9 cellular contexts compared by ENCODE assay signal in genomic region chr16:85570213-85570734, GRCh38. TPM values are rescaled to one million over a fixed set of nuclear protein-coding genes. Genes with fewer than 3 reads are reported as not detected.
DNase-seq lines count a peak whose midpoint lies in the region; ATAC-seq, FAIRE-seq and TF ChIP-seq lines count a peak whose summit lies in the region.
"Had no signal": no experiment of that assay in that cellular context is flagged by ENCODE, and none has a peak within 500 bp of the region (broad histone marks: within the 10 kb centered on the region; RNA-seq: fewer than 3 reads in every experiment).

No MANE protein-coding gene starts in this region.

- H3K9me3 Mint-ChIP-seq in HFFc6 = no peaks in the 10 kb centered on the region

- TF ChIP-seq POLR2A in HepG2 (IDR thresholded peaks at IDR 0.05; ENCODE audit: insufficient read depth in 1 of 2, low read depth in 2 of 2, low read length in 2 of 2) = no peak

- peak overlapping the region; percentile 86 for H3K27ac Mint-ChIP-seq in HFFc6

- ATAC-seq in GM18511 (IDR thresholded peaks at IDR 0.05; ENCODE audit: unreplicated experiment) (peak; percentile 42), PC-3 (peak; percentile 76), HepG2 (no peak)

- H3K27ac ChIP-seq in PC-3 (ENCODE audit: low read length) (peak overlapping the region; percentile 52), HepG2 (ENCODE audit: extremely low read length, insufficient read depth, low read length) (no peak overlapping the region), left ventricle myocardium inferior (replicated peaks) (no peak overlapping the region)
- H3K27ac ChIP-seq: SJSA1 had no signal

- TF ChIP-seq EP300 in HepG2 (IDR thresholded peaks at IDR 0.05; ENCODE audit: low read depth in 2 of 2, low read length in 2 of 2) (no peak), HepG2 (CRISPR knock-in tag; IDR thresholded peaks at IDR 0.05; ENCODE audit: borderline replicate concordance) (no peak)

- H3K79me2 ChIP-seq in PC-3 (ENCODE audit: low read length) (0 out of 2 replicates have a peak, but pooled peaks cover 4% of the 10 kb centered on the region), HepG2 (ENCODE audit: insufficient read depth, low read length) (peaks cover 79% of the 10 kb centered on the region)

- H3F3A ChIP-seq in PC-3 (ENCODE audit: low read length, unreplicated experiment) = no peaks in the 10 kb centered on the region

- intact Hi-C loops in PC-3 (cut with micrococcal nuclease) = no loop called here
- intact Hi-C loops in HepG2 (cut with micrococcal nuclease; ENCODE audit: unreplicated experiment) = no loop called here
- intact Hi-C loops in left ventricle myocardium inferior (cut with micrococcal nuclease) = no loop called here

- in situ Hi-C loops in HepG2 (cut with HindIII; ENCODE audit: extremely low pct_ligation_motif_present, low pct_unique_long_range_greater_than_20kb) = no loop called here

- peaks cover 23% of the 10 kb centered on the region for H3K4me1 ChIP-seq in PC-3 (ENCODE audit: insufficient read depth, low read length)
- peaks cover 41% of the 10 kb centered on the region for H3K4me1 ChIP-seq in HepG2 (ENCODE audit: insufficient read depth, low read length)
- peaks cover 16% of the 10 kb centered on the region for H3K4me1 ChIP-seq in BE2C
- H3K4me1 ChIP-seq in left ventricle myocardium inferior = peaks cover 32% of the 10 kb centered on the region

- TF ChIP-seq CTCF in HFFc6 (IDR thresholded peaks at IDR 0.05) (no peak), PC-3 (conservative IDR thresholded peaks at IDR 0.05; ENCODE audit: low read depth, low read length) (no peak), HepG2 (CRISPR knock-in tag; IDR thresholded peaks at IDR 0.05) (no peak), BE2C (IDR thresholded peaks at IDR 0.05; ENCODE audit: low read depth, low read length) (no peak), left ventricle myocardium inferior (IDR thresholded peaks at IDR 0.05; ENCODE audit: borderline replicate concordance) (no peak)

- peak overlapping the region; percentile 63 for H3K4me2 ChIP-seq in PC-3 (ENCODE audit: low read length)
- no peak overlapping the region for H3K4me2 ChIP-seq in HepG2 (ENCODE audit: low read depth, low read length)

- POLR2A ChIA-PET in PC-3 (lab: Charles Lee; ENCODE audit: unreplicated experiment) = no interaction called here
- POLR2A ChIA-PET in HepG2 (lab: Yijun Ruan, JAX) = no interaction called here

- no peaks in the 10 kb centered on the region for H4K20me1 ChIP-seq in PC-3 (ENCODE audit: low read length)
- peaks cover 71% of the 10 kb centered on the region for H4K20me1 ChIP-seq in HepG2 (ENCODE audit: insufficient read depth, low read length)

- TF ChIP-seq RAD21 in HepG2 (CRISPR knock-in tag; IDR thresholded peaks at IDR 0.05) = no peak

- H3K4me3 ChIP-seq in PC-3 (ENCODE audit: low read length) (no peak overlapping the region), HepG2 (replicated peaks in 1 of 3; ENCODE audit: insufficient read depth in 1 of 3, low read depth in 2 of 3, low read length in 3 of 3) (no peak overlapping the region), BE2C (ENCODE audit: low read depth, low read length) (no peak overlapping the region), left ventricle myocardium inferior (no peak overlapping the region)
- H3K4me3 ChIP-seq: SJSA1 had no signal

- H3K27me3 Mint-ChIP-seq in HFFc6 (ENCODE audit: insufficient read depth) = no peaks in the 10 kb centered on the region; the same call in 1 of the 2 replicates

- no peak overlapping the region for H2AFZ ChIP-seq in PC-3 (ENCODE audit: low read length)
- no peak overlapping the region for H2AFZ ChIP-seq in HepG2 (ENCODE audit: low read length)

- H3K9me3 ChIP-seq in PC-3 (ENCODE audit: low read length) = no peaks in the 10 kb centered on the region
- no peaks in the 10 kb centered on the region for H3K9me3 ChIP-seq in HepG2 (ENCODE audit: low read length)
- no peaks in the 10 kb centered on the region for H3K9me3 ChIP-seq in BE2C
- H3K9me3 ChIP-seq in left ventricle myocardium inferior (replicated peaks) = peaks cover 6% of the 10 kb centered on the region
- H3K9me3 ChIP-seq: SJSA1 had no signal

- 89% methylated on average over 13 of the region's 13 CpGs for WGBS in HepG2 (ENCODE audit: low lambda C conversion rate)

- no peak overlapping the region for H3K9ac ChIP-seq in PC-3 (ENCODE audit: low read length)
- no peak overlapping the region for H3K9ac ChIP-seq in HepG2 (ENCODE audit: insufficient read depth, low read depth, low read length)

- no peak for FAIRE-seq in HepG2 (lab: Jason Lieb, UNC)

- no TSS peak for BruUV-seq in PC-3 (replicated peaks; lab: Mats Ljungman, UMichigan)
- no TSS peak for BruUV-seq in HepG2 (replicated peaks; lab: Mats Ljungman, UMichigan)

- H3K27me3 ChIP-seq in PC-3 (ENCODE audit: low read length) (no peaks in the 10 kb centered on the region), HepG2 (ENCODE audit: control insufficient read depth in 1 of 2, insufficient read depth in 2 of 2, low read length in 2 of 2) (no peaks in the 10 kb centered on the region), BE2C (no peaks in the 10 kb centered on the region), left ventricle myocardium inferior (ENCODE audit: low read depth) (no peaks in the 10 kb centered on the region)
- H3K27me3 ChIP-seq: SJSA1 had no signal

- H3K36me3 ChIP-seq in PC-3 (ENCODE audit: low read depth, low read length) (no peaks in the 10 kb centered on the region), HepG2 (replicated peaks in 1 of 2; ENCODE audit: control insufficient read depth in 1 of 2, insufficient read depth in 2 of 2, low read length in 2 of 2) (peaks cover 3 to 21% of the 10 kb centered on the region in 2 experiments; a peak in 4 of 5 replicates), BE2C (peaks cover 8% of the 10 kb centered on the region; the same call in 1 of the 2 replicates), left ventricle myocardium inferior (no peaks in the 10 kb centered on the region)
- H3K36me3 ChIP-seq: SJSA1 had no signal

- DNase-seq in HFFc6 (no peak), PC-3 (peak; percentile 87), HepG2 (ENCODE audit: low spot score) (no peak), NCI-H2029 treated with DMSO at 0.1 percent for 48 hours (lab: John Stamatoyannopoulos, UW) (no peak), BE2C (no peak), superior temporal gyrus (ENCODE audit: extremely low spot score) (no peak), left ventricle myocardium inferior (no peak)

- CTCF ChIA-PET in PC-3 (lab: Charles Lee) (no interaction called here), HepG2 (lab: Yijun Ruan, JAX; ENCODE audit: low intra/inter-chr PET ratio, low total read pairs) (no interaction called here)

- no peaks in the 10 kb centered on the region for H3K9me2 ChIP-seq in PC-3 (replicated peaks; ENCODE audit: low read length)

- peaks cover 51% of the 10 kb centered on the region for H3K4me1 Mint-ChIP-seq in HFFc6 (ENCODE audit: low read depth)

- peaks cover 9% of the 10 kb centered on the region; the same call in 1 of the 2 replicates for H3K36me3 Mint-ChIP-seq in HFFc6 (ENCODE audit: low read depth)

- peak overlapping the region; percentile 53 for H3K4me3 Mint-ChIP-seq in HFFc6

TF ChIP-seq in HepG2, 621 proteins besides CTCF, POLR2A, EP300 and RAD21 (continues in another document):
- no peak for TF ChIP-seq ZFP1 (CRISPR knock-in tag; IDR thresholded peaks at IDR 0.05)
- TF ChIP-seq MAF1 (CRISPR knock-in tag; IDR thresholded peaks at IDR 0.05; ENCODE audit: borderline replicate concordance) = no peak
- no peak for TF ChIP-seq MTA3 (CRISPR knock-in tag; IDR thresholded peaks at IDR 0.05)
- TF ChIP-seq IRF2 (CRISPR knock-in tag; IDR thresholded peaks at IDR 0.05) = no peak
- TF ChIP-seq TBX3 (IDR thresholded peaks at IDR 0.05; ENCODE audit: borderline replicate concordance) = no peak

RNA-seq across cellular contexts. Expression of gene GSE1, which starts 42.8 kb away (rescaled TPM):
- 10 to 100 TPM; 49.2 to 62.3 (median 58.1) TPM for total RNA-seq in HFFc6 (2021; fragmentation: NEBNext Ultra II Directional; extraction: Animal tissue kit (Norgen Biotek cat#: 25700))
- total RNA-seq in PC-3 (2014; rRNA removed) (38.4 and 60.8 TPM in 2 replicates), HepG2 (2016; rRNA removed; fragmentation: Illumina TruSeq; extraction: Trizol) (16.1 and 19.5 TPM in 2 replicates), left ventricle myocardium inferior (34.2 TPM)
- total RNA-seq in HepG2 (2016; cell fraction: cytosol; rRNA removed; fragmentation: Illumina TruSeq; extraction: Trizol; ENCODE audit: low read depth) = 13.0 and 16.7 TPM in 2 replicates
- 15.4 and 17.4 TPM in 2 replicates for total RNA-seq in HepG2 (2016; cell fraction: insoluble cytoplasmic fraction; rRNA removed; fragmentation: Illumina TruSeq; extraction: Trizol)
- 18.2 and 21.4 TPM in 2 replicates for total RNA-seq in HepG2 (2016; cell fraction: membrane; rRNA removed; fragmentation: Illumina TruSeq; extraction: Trizol)
- 31.6 and 33.0 TPM in 2 replicates for total RNA-seq in HepG2 (2016; cell fraction: nucleus; rRNA removed; fragmentation: Illumina TruSeq; extraction: Trizol)
- 31.2 and 37.7 TPM in 2 replicates for polyA plus RNA-seq in HepG2 (2011; rRNA removed)
- polyA plus RNA-seq in HepG2 (2011; cell fraction: cytosol; rRNA removed) = 20.9 and 26.7 TPM in 2 replicates
- polyA plus RNA-seq in HepG2 (2011; cell fraction: nucleus; rRNA removed) = 132 and 135 TPM in 2 replicates
- polyA plus RNA-seq in HepG2 (2012) = 43.5 and 43.7 TPM in 2 replicates
- polyA plus RNA-seq in HepG2 (2016; cell fraction: cytosol; fragmentation: Illumina TruSeq; extraction: Trizol; ENCODE audit: low read depth) = 1.4 and 1.7 TPM in 2 replicates
- 22.8 and 30.2 TPM in 2 replicates for polyA plus RNA-seq in HepG2 (2016; cell fraction: insoluble cytoplasmic fraction; fragmentation: Illumina TruSeq; extraction: Trizol; ENCODE audit: low read depth)
- polyA plus RNA-seq in HepG2 (2016; cell fraction: membrane; fragmentation: Illumina TruSeq; extraction: Trizol; ENCODE audit: low read depth) = 4.4 and 5.4 TPM in 2 replicates
- 70.9 and 78.3 TPM in 2 replicates for polyA plus RNA-seq in HepG2 (2016; cell fraction: nucleus; fragmentation: Illumina TruSeq; extraction: Trizol; ENCODE audit: insufficient read depth, low read depth)
- 24.8 and 50.4 TPM in 2 replicates for polyA minus RNA-seq in HepG2 (2011; rRNA and poly(A)+ RNA removed; ENCODE audit: low replicate concordance)
- polyA minus RNA-seq in HepG2 (2011; cell fraction: cytosol; rRNA and poly(A)+ RNA removed) = 36.3 and 45.8 TPM in 2 replicates
- polyA minus RNA-seq in HepG2 (2011; cell fraction: nucleus; rRNA and poly(A)+ RNA removed) = 83.8 and 96.8 TPM in 2 replicates
- 134 TPM for polyA plus RNA-seq in BE2C (2012; ENCODE audit: insufficient read depth, insufficient read length, low read depth)
